ENCODE assay signal across 21 cellular contexts in the genomic region with DNA sequence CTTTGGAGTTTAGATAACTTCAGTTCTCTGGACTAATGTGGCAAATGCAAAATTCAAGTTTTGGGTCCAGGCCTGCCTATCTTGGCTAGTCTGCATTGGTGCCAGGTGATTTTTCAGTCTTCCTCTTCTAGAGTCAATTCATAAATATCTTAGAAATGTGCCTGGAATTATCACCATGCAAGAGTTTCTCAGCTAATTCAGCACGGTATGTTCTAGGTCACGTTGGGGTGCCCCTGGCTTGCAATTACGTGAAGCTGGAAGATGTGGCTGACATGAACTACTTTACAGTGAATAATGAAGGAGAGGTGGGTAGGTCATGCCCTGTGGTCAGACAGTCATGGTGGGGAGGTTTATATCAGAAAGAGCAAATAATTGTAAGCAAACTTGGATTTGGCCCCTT. TPM values are rescaled to one million over a fixed set of nuclear protein-coding genes. Genes with fewer than 3 reads are reported as not detected.
"Had no signal": no experiment of that assay in that cellular context is flagged by ENCODE, and none has a peak within 500 bp of the region (broad histone marks: within the 10 kb centered on the region; RNA-seq: fewer than 3 reads in every experiment).

No MANE protein-coding gene starts in this region.

- H3K9me3 Mint-ChIP-seq: naive thymus-derived CD4-positive, alpha-beta T cell had no signal

- H3K4me3 Mint-ChIP-seq: naive thymus-derived CD4-positive, alpha-beta T cell had no signal

- H3K27me3 Mint-ChIP-seq: naive thymus-derived CD4-positive, alpha-beta T cell had no signal

- DNase-seq: cortex of kidney; dorsolateral prefrontal cortex; effector CD8-positive, alpha-beta T cell; gastrocnemius medialis; heart right ventricle; hypothalamus; islet precursor cell; mammary epithelial cell; naive thymus-derived CD4-positive, alpha-beta T cell; posterior cingulate gyrus; sigmoid colon; small intestine; stimulated activated CD4-positive, alpha-beta T cell treated with anti-CD3 and anti-CD28 coated beads, Interleukin-12 subunit alpha, Interleukin-12 subunit beta, amount 100 ng/mL, for 4 hours; stimulated activated naive CD8-positive, alpha-beta T cell treated with anti-CD3 and anti-CD28 coated beads, Interleukin-15, Interleukin-2, amounts not matched to agents 100 U/mL and 50 U/mL, for 24 hours; thyroid gland; upper lobe of left lung; uterus had no signal

- ATAC-seq: esophagus mucosa; gastrocnemius medialis; heart right ventricle; naive thymus-derived CD4-positive, alpha-beta T cell; stimulated activated naive CD8-positive, alpha-beta T cell treated with anti-CD3 and anti-CD28 coated beads, Interleukin-15, Interleukin-2, amounts not matched to agents 100 U/mL and 50 U/mL, for 24 hours had no signal

- H3K27ac ChIP-seq: dorsolateral prefrontal cortex, gastrocnemius medialis, heart right ventricle, neutrophil, sigmoid colon, suprapubic skin, thyroid gland, upper lobe of left lung, uterus had no signal

RNA-seq across cellular contexts. Expression of a gene that starts 47.8 kb away (rescaled TPM):
- polyA plus RNA-seq: neural cell had no signal
